In the genomic region with DNA sequence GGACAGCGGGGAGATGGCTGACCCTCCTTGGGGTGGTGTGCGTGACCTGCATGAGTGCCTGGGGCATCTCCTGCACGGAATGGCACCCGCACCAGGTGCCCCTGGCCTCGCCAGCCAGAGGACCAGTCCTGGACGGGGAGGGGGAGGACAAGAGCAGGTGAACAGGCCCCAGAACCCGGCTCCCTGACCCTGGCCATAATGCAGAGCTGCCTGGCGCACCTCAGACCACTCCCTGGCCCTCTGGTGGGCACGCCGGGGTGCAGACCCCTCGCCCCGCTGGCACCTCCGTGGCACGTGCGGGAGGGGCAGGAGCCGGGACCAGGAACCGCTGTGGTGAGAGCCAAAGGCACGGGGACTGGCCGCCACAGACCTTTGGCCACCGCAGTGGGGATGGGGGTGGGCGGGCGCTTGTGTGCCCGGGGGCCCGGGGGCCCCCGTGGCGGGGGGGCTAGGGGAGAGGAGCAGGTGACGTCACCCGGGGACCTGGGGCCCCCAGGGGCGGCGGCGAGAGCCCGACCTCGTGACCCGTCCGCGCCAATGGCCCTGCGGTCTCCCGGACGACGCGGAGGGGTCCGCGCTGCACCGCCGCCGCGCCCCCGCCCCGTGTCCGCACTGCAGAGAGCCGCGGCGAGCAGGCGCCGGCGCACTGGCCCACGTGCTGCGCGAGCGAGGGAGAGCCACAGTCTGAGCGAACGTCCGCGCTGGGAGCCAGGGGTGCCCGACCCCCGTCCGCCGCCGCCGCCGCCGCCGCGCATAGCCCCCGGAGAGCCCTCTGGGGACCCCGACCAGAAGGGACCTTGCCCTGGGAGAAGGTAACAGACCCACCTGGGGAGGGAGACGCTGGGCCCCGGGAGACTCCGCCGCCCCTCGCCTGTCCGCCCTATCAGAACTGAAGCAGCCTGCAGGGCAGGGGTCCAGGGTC, we compare ENCODE assay signal across 1 cellular context.
TF ChIP-seq lines count a peak whose summit lies in the region.

A gene with protein sequence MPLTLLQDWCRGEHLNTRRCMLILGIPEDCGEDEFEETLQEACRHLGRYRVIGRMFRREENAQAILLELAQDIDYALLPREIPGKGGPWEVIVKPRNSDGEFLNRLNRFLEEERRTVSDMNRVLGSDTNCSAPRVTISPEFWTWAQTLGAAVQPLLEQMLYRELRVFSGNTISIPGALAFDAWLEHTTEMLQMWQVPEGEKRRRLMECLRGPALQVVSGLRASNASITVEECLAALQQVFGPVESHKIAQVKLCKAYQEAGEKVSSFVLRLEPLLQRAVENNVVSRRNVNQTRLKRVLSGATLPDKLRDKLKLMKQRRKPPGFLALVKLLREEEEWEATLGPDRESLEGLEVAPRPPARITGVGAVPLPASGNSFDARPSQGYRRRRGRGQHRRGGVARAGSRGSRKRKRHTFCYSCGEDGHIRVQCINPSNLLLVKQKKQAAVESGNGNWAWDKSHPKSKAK (plus strand): TSS at position 644 of the 922 bp plus-strand sequence. CDS start 586 bp downstream, outside the sequence.

TF ChIP-seq in HepG2, 621 proteins besides CTCF, POLR2A, EP300 and RAD21:
- TF ChIP-seq ZNF333 (CRISPR knock-in tag; IDR thresholded peaks at IDR 0.05; ENCODE audit: borderline replicate concordance), result no peak
- TF ChIP-seq ETV6 (CRISPR knock-in tag; conservative IDR thresholded peaks at IDR 0.05), result no peak
- no peak for TF ChIP-seq ATF1 (CRISPR knock-in tag; IDR thresholded peaks at IDR 0.05)
- no peak for TF ChIP-seq ZIK1 (CRISPR knock-in tag; IDR thresholded peaks at IDR 0.05; ENCODE audit: borderline replicate concordance, low read depth)
- TF ChIP-seq ZNF234 (CRISPR knock-in tag; conservative IDR thresholded peaks at IDR 0.05), result no peak
- TF ChIP-seq MTA3 (CRISPR knock-in tag; IDR thresholded peaks at IDR 0.05), result no peak
- TF ChIP-seq ZBTB7A (CRISPR knock-in tag; IDR thresholded peaks at IDR 0.05), result no peak
- no peak for TF ChIP-seq NFATC3 (CRISPR knock-in tag; IDR thresholded peaks at IDR 0.05)
- TF ChIP-seq, protein P1, sequence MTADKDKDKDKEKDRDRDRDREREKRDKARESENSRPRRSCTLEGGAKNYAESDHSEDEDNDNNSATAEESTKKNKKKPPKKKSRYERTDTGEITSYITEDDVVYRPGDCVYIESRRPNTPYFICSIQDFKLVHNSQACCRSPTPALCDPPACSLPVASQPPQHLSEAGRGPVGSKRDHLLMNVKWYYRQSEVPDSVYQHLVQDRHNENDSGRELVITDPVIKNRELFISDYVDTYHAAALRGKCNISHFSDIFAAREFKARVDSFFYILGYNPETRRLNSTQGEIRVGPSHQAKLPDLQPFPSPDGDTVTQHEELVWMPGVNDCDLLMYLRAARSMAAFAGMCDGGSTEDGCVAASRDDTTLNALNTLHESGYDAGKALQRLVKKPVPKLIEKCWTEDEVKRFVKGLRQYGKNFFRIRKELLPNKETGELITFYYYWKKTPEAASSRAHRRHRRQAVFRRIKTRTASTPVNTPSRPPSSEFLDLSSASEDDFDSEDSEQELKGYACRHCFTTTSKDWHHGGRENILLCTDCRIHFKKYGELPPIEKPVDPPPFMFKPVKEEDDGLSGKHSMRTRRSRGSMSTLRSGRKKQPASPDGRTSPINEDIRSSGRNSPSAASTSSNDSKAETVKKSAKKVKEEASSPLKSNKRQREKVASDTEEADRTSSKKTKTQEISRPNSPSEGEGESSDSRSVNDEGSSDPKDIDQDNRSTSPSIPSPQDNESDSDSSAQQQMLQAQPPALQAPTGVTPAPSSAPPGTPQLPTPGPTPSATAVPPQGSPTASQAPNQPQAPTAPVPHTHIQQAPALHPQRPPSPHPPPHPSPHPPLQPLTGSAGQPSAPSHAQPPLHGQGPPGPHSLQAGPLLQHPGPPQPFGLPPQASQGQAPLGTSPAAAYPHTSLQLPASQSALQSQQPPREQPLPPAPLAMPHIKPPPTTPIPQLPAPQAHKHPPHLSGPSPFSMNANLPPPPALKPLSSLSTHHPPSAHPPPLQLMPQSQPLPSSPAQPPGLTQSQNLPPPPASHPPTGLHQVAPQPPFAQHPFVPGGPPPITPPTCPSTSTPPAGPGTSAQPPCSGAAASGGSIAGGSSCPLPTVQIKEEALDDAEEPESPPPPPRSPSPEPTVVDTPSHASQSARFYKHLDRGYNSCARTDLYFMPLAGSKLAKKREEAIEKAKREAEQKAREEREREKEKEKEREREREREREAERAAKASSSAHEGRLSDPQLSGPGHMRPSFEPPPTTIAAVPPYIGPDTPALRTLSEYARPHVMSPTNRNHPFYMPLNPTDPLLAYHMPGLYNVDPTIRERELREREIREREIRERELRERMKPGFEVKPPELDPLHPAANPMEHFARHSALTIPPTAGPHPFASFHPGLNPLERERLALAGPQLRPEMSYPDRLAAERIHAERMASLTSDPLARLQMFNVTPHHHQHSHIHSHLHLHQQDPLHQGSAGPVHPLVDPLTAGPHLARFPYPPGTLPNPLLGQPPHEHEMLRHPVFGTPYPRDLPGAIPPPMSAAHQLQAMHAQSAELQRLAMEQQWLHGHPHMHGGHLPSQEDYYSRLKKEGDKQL (CRISPR knock-in tag; IDR thresholded peaks at IDR 0.05; ENCODE audit: low read depth), result no peak
- no peak for TF ChIP-seq ERF (CRISPR knock-in tag; IDR thresholded peaks at IDR 0.05)
- no peak for TF ChIP-seq ELF4 (CRISPR knock-in tag; IDR thresholded peaks at IDR 0.05; ENCODE audit: borderline replicate concordance)
- TF ChIP-seq, protein P2, sequence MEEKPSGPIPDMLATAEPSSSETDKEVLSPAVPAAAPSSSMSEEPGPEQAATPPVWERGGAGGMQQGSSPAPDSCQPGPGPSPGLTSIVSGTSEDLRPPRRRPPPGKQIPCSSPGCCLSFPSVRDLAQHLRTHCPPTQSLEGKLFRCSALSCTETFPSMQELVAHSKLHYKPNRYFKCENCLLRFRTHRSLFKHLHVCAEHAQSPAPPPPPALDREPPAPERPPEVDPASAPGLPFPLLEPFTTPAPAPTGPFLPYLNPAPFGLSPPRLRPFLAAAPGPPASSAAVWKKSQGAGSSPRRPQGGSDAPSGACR (CRISPR knock-in tag; IDR thresholded peaks at IDR 0.05), result no peak
- TF ChIP-seq, protein P3, sequence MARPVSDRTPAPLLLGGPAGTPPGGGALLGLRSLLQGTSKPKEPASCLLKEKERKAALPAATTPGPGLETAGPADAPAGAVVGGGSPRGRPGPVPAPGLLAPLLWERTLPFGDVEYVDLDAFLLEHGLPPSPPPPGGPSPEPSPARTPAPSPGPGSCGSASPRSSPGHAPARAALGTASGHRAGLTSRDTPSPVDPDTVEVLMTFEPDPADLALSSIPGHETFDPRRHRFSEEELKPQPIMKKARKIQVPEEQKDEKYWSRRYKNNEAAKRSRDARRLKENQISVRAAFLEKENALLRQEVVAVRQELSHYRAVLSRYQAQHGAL (CRISPR knock-in tag; IDR thresholded peaks at IDR 0.05; ENCODE audit: not compliant biosample characterization), result no peak
- TF ChIP-seq MIER3 (CRISPR knock-in tag; IDR thresholded peaks at IDR 0.05; ENCODE audit: borderline replicate concordance), result no peak
- TF ChIP-seq ZNF674 (CRISPR knock-in tag; IDR thresholded peaks at IDR 0.05; ENCODE audit: low read depth), result no peak
- no peak for TF ChIP-seq ZNF496 (CRISPR knock-in tag; IDR thresholded peaks at IDR 0.05; ENCODE audit: insufficient replicate concordance)
- no peak for TF ChIP-seq FOXM1 (CRISPR knock-in tag; IDR thresholded peaks at IDR 0.05)
